In genomic region chr11:1762537-1763302, GRCh38 we compare ENCODE assay signal across 8 cellular contexts. TPM values are rescaled to one million over a fixed set of nuclear protein-coding genes. Genes with fewer than 3 reads are reported as not detected.
A peak's percentile ranks its signal among the peaks of the same experiment; 100 is the strongest.
DNase-seq lines count a peak whose midpoint lies in the region; ATAC-seq, FAIRE-seq and TF ChIP-seq lines count a peak whose summit lies in the region.

No MANE protein-coding gene starts in this region.

- H3K36me3 Mint-ChIP-seq in activated naive CD4-positive, alpha-beta T cell treated with anti-CD3 and anti-CD28 coated beads, Interleukin-2, amount 50 U/mL, for 24 hours: no peaks in the 10 kb centered on the region

- TF ChIP-seq CTCF in fibroblast of pulmonary artery (IDR thresholded peaks at IDR 0.05; ENCODE audit: low read length, missing control alignments) (no peak), pancreas (IDR thresholded peaks at IDR 0.05) (no peak)

- H3K27ac ChIP-seq in pancreas: peak overlapping the region; percentile 69 to 93 (median 88)

- peak overlapping the region; percentile 70 for H3K4me3 Mint-ChIP-seq in activated naive CD4-positive, alpha-beta T cell treated with anti-CD3 and anti-CD28 coated beads, Interleukin-2, amount 50 U/mL, for 24 hours

- no peak for DNase-seq in activated naive CD4-positive, alpha-beta T cell treated with Interleukin-2 at 50 U/mL for 16 hours
- DNase-seq in SW480 (ENCODE audit: low spot score): peak; percentile 54
- DNase-seq in fibroblast of pulmonary artery (ENCODE audit: low read depth): peak; percentile 45
- DNase-seq in pancreas: peak; percentile 74 to 88 (median 84)
- DNase-seq in NCI-H2227 (lab: John Stamatoyannopoulos, UW; ENCODE audit: unreplicated experiment): no peak

- no peaks in the 10 kb centered on the region for H3K9me3 Mint-ChIP-seq in activated naive CD4-positive, alpha-beta T cell treated with anti-CD3 and anti-CD28 coated beads, Interleukin-2, amount 50 U/mL, for 24 hours

- peaks cover 37% of the 10 kb centered on the region for H3K4me1 Mint-ChIP-seq in activated naive CD4-positive, alpha-beta T cell treated with anti-CD3 and anti-CD28 coated beads, Interleukin-2, amount 50 U/mL, for 24 hours

- no peaks in the 10 kb centered on the region for H3K9me3 ChIP-seq in pancreas

- no peak for FAIRE-seq in pancreas (lab: Jason Lieb, UNC)

- peaks cover 7 to 25% (median 14%) of the 10 kb centered on the region in 3 donors for H3K36me3 ChIP-seq in pancreas

- no peaks in the 10 kb centered on the region for H3K27me3 ChIP-seq in pancreas

- no peaks in the 10 kb centered on the region for H3K27me3 Mint-ChIP-seq in activated naive CD4-positive, alpha-beta T cell treated with anti-CD3 and anti-CD28 coated beads, Interleukin-2, amount 50 U/mL, for 24 hours

- peak overlapping the region; percentile 46 for H3K27ac Mint-ChIP-seq in activated naive CD4-positive, alpha-beta T cell treated with anti-CD3 and anti-CD28 coated beads, Interleukin-2, amount 50 U/mL, for 24 hours

- peak; percentile 57 to 71 (median 66) for ATAC-seq in pancreas
- ATAC-seq in HG03097 (IDR thresholded peaks at IDR 0.05; ENCODE audit: low FRiP score, unreplicated experiment): no peak
- no peak for ATAC-seq in HG03460 (IDR thresholded peaks at IDR 0.05; ENCODE audit: unreplicated experiment)

- peaks cover 9 to 24% (median 15%) of the 10 kb centered on the region in 3 donors for H3K4me1 ChIP-seq in pancreas

- WGBS in pancreas, 2 donors: 6 to 8% methylated on average over 14 to 16 of the region's 16 CpGs

- intact Hi-C loops in pancreas (cut with DNase I): no loop called here

- H3K4me3 ChIP-seq in fibroblast of pulmonary artery (replicated peaks; ENCODE audit: low read depth, low read length): peak overlapping the region; percentile 79
- H3K4me3 ChIP-seq in pancreas: peak overlapping the region; percentile 92 to 100 (median 100)

RNA-seq across cellular contexts. Expression of gene CTSD, which starts 1.0 kb away (rescaled TPM):
- total RNA-seq in pancreas: 100 to 1,000 TPM; 231 to 596 (median 310) TPM
- polyA plus RNA-seq in pancreas: 100 to 1,000 TPM; 279 to 422 TPM

RNA-seq across cellular contexts. Expression of gene IFITM10, which starts 12.3 kb away (rescaled TPM):
- total RNA-seq in pancreas: 1 to 10 TPM in 1 of 6 donors, under 1 TPM in 5; 0.28 to 2.0 (median 0.45) TPM
- under 1 TPM; 0.53 to 0.56 TPM for polyA plus RNA-seq in pancreas

Comparison
In these comparisons a context has a peak if more than half of its experiments do, and no peak if none do; other contexts are left out.
1. DNase-seq: peak in SW480 (single experiment), fibroblast of pulmonary artery (single experiment) and pancreas (6 of 6); none in activated naive CD4-positive, alpha-beta T cell treated with Interleukin-2 at 50 U/mL for 16 hours (single experiment) and NCI-H2227 (single experiment).
2. ATAC-seq: peak in pancreas (4 of 4); none in HG03097 (single experiment) and HG03460 (single experiment).